In the genomic region with DNA sequence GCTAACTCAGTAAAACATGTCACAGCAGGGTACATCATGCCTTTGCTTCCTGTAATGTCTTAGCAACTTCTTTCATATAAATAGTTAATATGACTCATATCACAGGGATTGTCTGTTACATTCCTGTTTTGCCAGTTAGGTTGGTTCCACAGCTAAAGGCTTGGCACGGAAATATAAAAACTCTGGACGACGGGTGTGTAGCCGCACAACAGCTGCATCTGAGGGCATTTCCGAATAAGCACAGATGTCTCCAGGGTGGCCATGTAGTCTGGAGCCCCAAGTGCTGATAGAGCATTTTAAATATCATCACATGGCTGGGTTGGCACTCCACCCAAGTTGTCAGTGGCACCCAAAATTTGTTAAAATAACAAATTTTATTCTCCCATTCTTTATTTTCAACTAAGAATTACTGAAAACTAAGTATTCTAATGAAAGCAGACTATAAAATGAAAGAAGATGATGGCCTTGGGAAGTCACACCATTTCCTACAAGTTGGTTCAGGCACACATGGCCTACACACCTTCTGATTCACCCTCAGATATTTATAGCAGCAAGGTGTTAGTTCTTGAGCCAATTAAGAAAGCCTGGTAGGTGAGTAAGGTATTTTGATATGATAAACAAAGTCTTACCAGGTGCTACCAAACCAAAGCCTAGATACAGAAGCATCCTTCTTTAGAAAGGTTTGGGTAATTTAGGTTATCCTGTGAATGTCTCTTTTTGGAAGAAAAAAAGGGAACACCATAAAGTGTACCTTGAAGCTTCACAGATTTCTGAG, we compare ENCODE assay signal across 8 cellular contexts.
A peak's percentile ranks its signal among the peaks of the same experiment; 100 is the strongest.
DNase-seq lines count a peak whose midpoint lies in the region; ATAC-seq and TF ChIP-seq lines count a peak whose summit lies in the region.

No MANE protein-coding gene starts in this region.

- no peaks in the 10 kb centered on the region for H3K4me1 ChIP-seq in neuronal stem cell (ENCODE audit: control insufficient read depth in 2 of 2, insufficient read depth in 1 of 2, low read depth in 1 of 2, low read length in 2 of 2)

- no peak overlapping the region for H3K23ac ChIP-seq in neuronal stem cell (ENCODE audit: low read depth, low read length, poor library complexity)

- H3K79me1 ChIP-seq in neuronal stem cell (ENCODE audit: low read depth, low read length): no peaks in the 10 kb centered on the region

- H3K14ac ChIP-seq in neuronal stem cell (ENCODE audit: low read length): no peak overlapping the region

- H2BK12ac ChIP-seq in neuronal stem cell (ENCODE audit: low read length): no peak overlapping the region

- peak; percentile 36 for ATAC-seq in GM18517 (IDR thresholded peaks at IDR 0.05; ENCODE audit: unreplicated experiment)
- ATAC-seq in HG02885 (IDR thresholded peaks at IDR 0.05; ENCODE audit: poor library complexity, unreplicated experiment): peak; percentile 8

- no peaks in the 10 kb centered on the region for H3K36me3 ChIP-seq in neuronal stem cell (replicated peaks in 1 of 2; ENCODE audit: control insufficient read depth in 2 of 2, insufficient read depth in 2 of 2, low read length in 2 of 2)

- no peak overlapping the region for H3K27ac ChIP-seq in neuronal stem cell (replicated peaks; ENCODE audit: low read length)

- no peak overlapping the region for H4K8ac ChIP-seq in neuronal stem cell (ENCODE audit: low read depth, low read length)

- H3K4me2 ChIP-seq in neuronal stem cell (ENCODE audit: insufficient read depth, low read length, poor library complexity, severe bottlenecking): no peak overlapping the region

- WGBS in neuronal stem cell (ENCODE audit: extremely low coverage in 2 of 2, insufficient read length in 2 of 2, insufficient replicate concordance in 1 of 2), 2 donors: no CpG with 5 or more reads among the region's 5 CpGs

- no peak overlapping the region for H3K4ac ChIP-seq in neuronal stem cell (ENCODE audit: low read length)

- peak; percentile 9 for DNase-seq in RKO (ENCODE audit: low spot score)
- DNase-seq in epithelial cell of proximal tubule (ENCODE audit: low read depth): peak; percentile 48
- peak; percentile 80 for DNase-seq in renal cortical epithelial cell (ENCODE audit: low read depth)
- no peak for DNase-seq in T-helper 9 cell
- DNase-seq in neuronal stem cell (ENCODE audit: low spot score): no peak
- no peak for DNase-seq in GM20000 (ENCODE audit: low spot score)

- no peaks in the 10 kb centered on the region for H3K9me3 ChIP-seq in neuronal stem cell (replicated peaks in 1 of 2; ENCODE audit: control insufficient read depth in 2 of 2, insufficient read depth in 1 of 2, low read depth in 1 of 2, low read length in 2 of 2)

- no peak overlapping the region for H2AK5ac ChIP-seq in neuronal stem cell (ENCODE audit: low read depth, low read length)

- H2BK15ac ChIP-seq in neuronal stem cell (ENCODE audit: low read length): no peak overlapping the region

- H3K27me3 ChIP-seq in neuronal stem cell (ENCODE audit: control insufficient read depth in 3 of 3, insufficient read depth in 3 of 3, low read depth in 1 of 3, low read length in 3 of 3): no peaks in the 10 kb centered on the region

- no peak overlapping the region for H4K91ac ChIP-seq in neuronal stem cell (ENCODE audit: low read depth, low read length, poor library complexity)

- no peak overlapping the region for H2BK5ac ChIP-seq in neuronal stem cell (ENCODE audit: low read length)

- TF ChIP-seq CTCF in epithelial cell of proximal tubule (conservative IDR thresholded peaks at IDR 0.05; ENCODE audit: low read depth, low read length) (no peak), GM20000 (IDR thresholded peaks at IDR 0.05; ENCODE audit: extremely low read depth, missing control alignments) (no peak)

- no peak overlapping the region for H2AFZ ChIP-seq in neuronal stem cell (ENCODE audit: low read length)

- no peak overlapping the region for H3K9ac ChIP-seq in neuronal stem cell (ENCODE audit: low read depth, low read length, poor library complexity)

- no peak overlapping the region for H3K18ac ChIP-seq in neuronal stem cell (ENCODE audit: low read length)

- no peak overlapping the region for H3K4me3 ChIP-seq in epithelial cell of proximal tubule (ENCODE audit: low read depth, low read length)
- no peak overlapping the region for H3K4me3 ChIP-seq in neuronal stem cell (ENCODE audit: low read length in 2 of 2)

- H2BK120ac ChIP-seq in neuronal stem cell (ENCODE audit: low read depth, low read length): no peak overlapping the region

Comparison
In these comparisons a context has a peak if more than half of its experiments do, and no peak if none do; other contexts are left out.
1. DNase-seq: peak in RKO (single experiment), epithelial cell of proximal tubule (single experiment) and renal cortical epithelial cell (single experiment); none in T-helper 9 cell (single experiment), neuronal stem cell (single experiment) and GM20000 (single experiment).